ENCODE assay signal across 11 cellular contexts in genomic region chr6:133966654-133967300, GRCh38. TPM values are rescaled to one million over a fixed set of nuclear protein-coding genes. Genes with fewer than 3 reads are reported as not detected.
DNase-seq lines count a peak whose midpoint lies in the region; ATAC-seq and TF ChIP-seq lines count a peak whose summit lies in the region.
"Had no signal": no experiment of that assay in that cellular context is flagged by ENCODE, and none has a peak within 500 bp of the region (broad histone marks: within the 10 kb centered on the region; RNA-seq: fewer than 3 reads in every experiment).

No MANE protein-coding gene starts in this region.

- H3K27me3 ChIP-seq in breast epithelium, result no peaks in the 10 kb centered on the region

- CTCF ChIA-PET in GM10248 (lab: Yijun Ruan, JAX), result interaction anchor here (1.2 to 4.1 kb wide), 8 partner anchors 9 to 97 kb away, joined by 3 to 24 read pairs (median 8); no protein-coding TSS in a partner anchor

- POLR2A ChIA-PET in GM10248 (lab: Yijun Ruan, JAX), result interaction anchor here (1.1 kb wide), 1 partner anchor 13 kb away, joined by 4 read pairs; no protein-coding TSS in a partner anchor

- H3K27ac Mint-ChIP-seq in activated T-helper 17 cell treated with anti-CD3 and anti-CD28 coated beads, Interleukin-2, amount 50 U/mL, for 72 hours, result peak overlapping the region; percentile 31

- H3K4me3 Mint-ChIP-seq in activated T-helper 17 cell treated with anti-CD3 and anti-CD28 coated beads, Interleukin-2, amount 50 U/mL, for 72 hours, result peak overlapping the region; percentile 28

- H3K36me3 Mint-ChIP-seq in activated T-helper 17 cell treated with anti-CD3 and anti-CD28 coated beads, Interleukin-2, amount 50 U/mL, for 72 hours (ENCODE audit: low read depth), result no peaks in the 10 kb centered on the region

- H3K4me1 Mint-ChIP-seq in activated T-helper 17 cell treated with anti-CD3 and anti-CD28 coated beads, Interleukin-2, amount 50 U/mL, for 72 hours, result peaks cover 36% of the 10 kb centered on the region

- TF ChIP-seq CTCF in GM10248 (IDR thresholded peaks at IDR 0.05; ENCODE audit: control extremely low read depth, extremely low read depth, low read depth, missing control alignments) (no peak), breast epithelium (IDR thresholded peaks at IDR 0.05) (no peak)

- intact Hi-C loops in breast epithelium (cut with DNase I; ENCODE audit: low total_unique reads), result no loop called here

- no peak for TF ChIP-seq POLR2A in breast epithelium (IDR thresholded peaks at IDR 0.05)

- H3K27me3 Mint-ChIP-seq in activated T-helper 17 cell treated with anti-CD3 and anti-CD28 coated beads, Interleukin-2, amount 50 U/mL, for 72 hours, result no peaks in the 10 kb centered on the region

- DNase-seq in GM10248 (ENCODE audit: extremely low spot score), result peak; percentile 27
- DNase-seq in effector CD4-positive, alpha-beta T cell, result no peak
- DNase-seq in breast epithelium (ENCODE audit: low spot score in 2 of 2), result no peak
- DNase-seq in occipital lobe (lab: John Stamatoyannopoulos, UW), result no peak
- no peak for DNase-seq in stimulated activated naive CD4-positive, alpha-beta T cell treated with Interleukin-2 at 50 U/mL for 16 hours (lab: John Stamatoyannopoulos, UW)
- DNase-seq: mammary epithelial cell; NCI-H82; stimulated activated CD4-positive, alpha-beta T cell treated with anti-CD3 and anti-CD28 coated beads, Interleukin-2, amount 100 ng/mL, for 48 hours had no signal

- H3K9me3 Mint-ChIP-seq in activated T-helper 17 cell treated with anti-CD3 and anti-CD28 coated beads, Interleukin-2, amount 50 U/mL, for 72 hours, result no peaks in the 10 kb centered on the region

- peak; percentile 90 for ATAC-seq in GM19463 (IDR thresholded peaks at IDR 0.05; ENCODE audit: unreplicated experiment)
- peak; percentile 87 for ATAC-seq in HG03066 (IDR thresholded peaks at IDR 0.05; ENCODE audit: low read depth, unreplicated experiment)
- peak; percentile 62 for ATAC-seq in activated T-helper 17 cell treated with anti-CD3 and anti-CD28 coated beads, Interleukin-2, amount 50 U/mL, for 72 hours (replicated peaks)

- H3K36me3 ChIP-seq in breast epithelium, result no peaks in the 10 kb centered on the region

- no peak overlapping the region for H3K4me3 ChIP-seq in breast epithelium

- no peaks in the 10 kb centered on the region for H3K4me1 ChIP-seq in breast epithelium

- H3K27ac ChIP-seq in breast epithelium, result no peak overlapping the region

- no peaks in the 10 kb centered on the region for H3K9me3 ChIP-seq in breast epithelium

RNA-seq across cellular contexts. Expression of gene TBPL1, which starts 13.8 kb away (rescaled TPM):
- total RNA-seq in activated T-helper 17 cell treated with anti-CD3 and anti-CD28 coated beads, Interleukin-2, amount 50 U/mL, for 72 hours, result 10 to 100 TPM; 14.7 to 25.8 TPM
- total RNA-seq in breast epithelium, result 10 to 100 TPM; 10.2 to 16.4 (median 15.4) TPM
- total RNA-seq in occipital lobe, result 41.0 TPM
